ENCODE assay signal across 1 cellular context in the genomic region with DNA sequence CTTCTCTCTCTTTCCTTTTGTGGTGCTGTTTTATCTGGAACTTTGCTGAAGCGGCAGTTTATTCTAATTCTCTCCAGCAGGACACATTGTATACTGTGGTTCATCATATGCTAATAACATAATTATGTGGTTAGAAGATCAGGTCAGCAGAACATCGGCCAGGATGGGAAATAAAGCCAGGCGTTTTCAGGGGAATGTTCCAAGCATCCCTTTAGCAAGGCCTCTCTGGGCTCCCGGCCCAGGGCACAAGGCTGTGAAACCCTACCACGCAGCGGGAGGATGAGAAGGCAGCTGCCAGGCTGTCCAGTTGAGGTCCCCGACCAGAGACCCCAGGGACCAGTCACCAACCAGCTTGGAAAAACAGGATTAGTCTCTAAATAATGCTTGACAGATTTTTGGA.
TF ChIP-seq lines count a peak whose summit lies in the region.

No MANE protein-coding gene starts in this region.

TF ChIP-seq in WTC11, 78 proteins besides CTCF, POLR2A, EP300 and RAD21 (continued from another document):
- TF ChIP-seq, protein P1, sequence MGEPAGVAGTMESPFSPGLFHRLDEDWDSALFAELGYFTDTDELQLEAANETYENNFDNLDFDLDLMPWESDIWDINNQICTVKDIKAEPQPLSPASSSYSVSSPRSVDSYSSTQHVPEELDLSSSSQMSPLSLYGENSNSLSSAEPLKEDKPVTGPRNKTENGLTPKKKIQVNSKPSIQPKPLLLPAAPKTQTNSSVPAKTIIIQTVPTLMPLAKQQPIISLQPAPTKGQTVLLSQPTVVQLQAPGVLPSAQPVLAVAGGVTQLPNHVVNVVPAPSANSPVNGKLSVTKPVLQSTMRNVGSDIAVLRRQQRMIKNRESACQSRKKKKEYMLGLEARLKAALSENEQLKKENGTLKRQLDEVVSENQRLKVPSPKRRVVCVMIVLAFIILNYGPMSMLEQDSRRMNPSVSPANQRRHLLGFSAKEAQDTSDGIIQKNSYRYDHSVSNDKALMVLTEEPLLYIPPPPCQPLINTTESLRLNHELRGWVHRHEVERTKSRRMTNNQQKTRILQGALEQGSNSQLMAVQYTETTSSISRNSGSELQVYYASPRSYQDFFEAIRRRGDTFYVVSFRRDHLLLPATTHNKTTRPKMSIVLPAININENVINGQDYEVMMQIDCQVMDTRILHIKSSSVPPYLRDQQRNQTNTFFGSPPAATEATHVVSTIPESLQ (CRISPR knock-in tag; IDR thresholded peaks at IDR 0.05): no peak
- TF ChIP-seq FOXK1 (CRISPR knock-in tag; IDR thresholded peaks at IDR 0.05) (no peak), NFE2L1 (CRISPR knock-in tag; IDR thresholded peaks at IDR 0.05) (no peak), ZNF396 (CRISPR knock-in tag; IDR thresholded peaks at IDR 0.05; ENCODE audit: borderline replicate concordance) (no peak), ZNF219 (CRISPR knock-in tag; IDR thresholded peaks at IDR 0.05; ENCODE audit: borderline replicate concordance) (no peak), RORB (CRISPR knock-in tag; IDR thresholded peaks at IDR 0.05) (no peak), ELF4 (CRISPR knock-in tag; IDR thresholded peaks at IDR 0.05; ENCODE audit: low read depth) (no peak)
